9 cellular contexts compared by ENCODE assay signal in genomic region chr1:174005032-174005431, GRCh38. TPM values are rescaled to one million over a fixed set of nuclear protein-coding genes. Genes with fewer than 3 reads are reported as not detected.
A peak's percentile ranks its signal among the peaks of the same experiment; 100 is the strongest.
DNase-seq lines count a peak whose midpoint lies in the region; ATAC-seq and TF ChIP-seq lines count a peak whose summit lies in the region.
"Had no signal": no experiment of that assay in that cellular context is flagged by ENCODE, and none has a peak within 500 bp of the region (broad histone marks: within the 10 kb centered on the region; RNA-seq: fewer than 3 reads in every experiment).

No MANE protein-coding gene starts in this region.

- no peak overlapping the region for H4K8ac ChIP-seq in mesenchymal stem cell (ENCODE audit: low read length)

- no peak overlapping the region for H3K4ac ChIP-seq in mesenchymal stem cell (ENCODE audit: low read depth in 1 of 2, low read length in 2 of 2)

- H3K36me3 ChIP-seq in mesenchymal stem cell (ENCODE audit: control insufficient read depth in 1 of 2, insufficient read depth in 2 of 2, low read depth in 1 of 2, low read length in 2 of 2) (peaks cover 0 to 2% of the 10 kb centered on the region in 2 experiments), GM23338 (ENCODE audit: insufficient read depth) (no peaks in the 10 kb centered on the region)

- H3K27me3 Mint-ChIP-seq in HFFc6 (ENCODE audit: insufficient read depth) (no peaks in the 10 kb centered on the region), GM23338 (ENCODE audit: insufficient read depth, low read depth, poor library complexity) (peaks cover 2% of the 10 kb centered on the region)

- ATAC-seq in GM18508 (IDR thresholded peaks at IDR 0.05; ENCODE audit: insufficient read depth, unreplicated experiment) = peak; percentile 87
- ATAC-seq in GM23338 = no peak

- peaks cover 13% of the 10 kb centered on the region for H3K79me1 ChIP-seq in mesenchymal stem cell (replicated peaks; ENCODE audit: low read length, poor library complexity, severe bottlenecking)

- H3K27ac ChIP-seq in mesenchymal stem cell (ENCODE audit: low read length, poor library complexity, severe bottlenecking) = no peak overlapping the region
- no peak overlapping the region for H3K27ac ChIP-seq in GM23338 (ENCODE audit: low read depth)
- H3K27ac ChIP-seq: KMS-11 had no signal

- H3K4me3 Mint-ChIP-seq in HFFc6 = no peak overlapping the region
- H3K4me3 Mint-ChIP-seq in GM23338 = no peak overlapping the region

- H3K36me3 Mint-ChIP-seq in HFFc6 (ENCODE audit: low read depth) (peaks cover 12% of the 10 kb centered on the region; the same call in 1 of the 2 replicates), GM23338 (ENCODE audit: low read depth) (peaks cover 16% of the 10 kb centered on the region)

- peaks cover 95% of the 10 kb centered on the region for H3K79me2 ChIP-seq in GM23338 (replicated peaks; ENCODE audit: insufficient read depth)

- H2AK5ac ChIP-seq in mesenchymal stem cell (ENCODE audit: low read length, severe bottlenecking) = no peak overlapping the region

- no peak overlapping the region for H3K4me3 ChIP-seq in mesenchymal stem cell (ENCODE audit: insufficient read depth in 1 of 2, low read depth in 1 of 2, low read length in 2 of 2)
- H3K4me3 ChIP-seq in GM23338 = no peak overlapping the region

- no peaks in the 10 kb centered on the region for H3K9me3 ChIP-seq in mesenchymal stem cell (ENCODE audit: control insufficient read depth, low read length)

- TF ChIP-seq CTCF in HFFc6 (IDR thresholded peaks at IDR 0.05) (no peak), GM23338 (conservative IDR thresholded peaks at IDR 0.05; ENCODE audit: low read depth in 2 of 2) (no peak)

- H3K9me3 Mint-ChIP-seq in HFFc6 (no peaks in the 10 kb centered on the region), GM23338 (no peaks in the 10 kb centered on the region)

- H2BK15ac ChIP-seq in mesenchymal stem cell (ENCODE audit: low read depth, poor library complexity, severe bottlenecking) = no peak overlapping the region

- no peak overlapping the region for H3K18ac ChIP-seq in mesenchymal stem cell (ENCODE audit: low read depth in 1 of 2, low read length in 2 of 2)

- H2AFZ ChIP-seq in mesenchymal stem cell (ENCODE audit: low read depth, low read length) (no peak overlapping the region), GM23338 (no peak overlapping the region)

- no CpG with 5 or more reads among the region's 2 CpGs for WGBS in mesenchymal stem cell

- no peak overlapping the region for H3K14ac ChIP-seq in mesenchymal stem cell (ENCODE audit: low read length in 2 of 2)

- no peak overlapping the region for H2BK5ac ChIP-seq in mesenchymal stem cell (ENCODE audit: low read depth, low read length, poor library complexity, severe bottlenecking)

- DNase-seq in HFFc6 (peak; percentile 62), NCI-H1436 treated with DMSO at 0.1 percent for 48 hours (lab: John Stamatoyannopoulos, UW) (peak; percentile 90), mesenchymal stem cell (peak; percentile 48), GM23338 (ENCODE audit: low spot score) (no peak)
- no peak for DNase-seq in activated CD4-positive, CD25-positive, alpha-beta regulatory T cell (lab: John Stamatoyannopoulos, UW)
- no peak for DNase-seq in activated naive CD4-positive, alpha-beta T cell treated with anti-CD3 and anti-CD28 coated beads, Interleukin-2, amount 50 U/mL, for 16 hours
- DNase-seq in activated CD8-positive, alpha-beta memory T cell treated with anti-CD3 and anti-CD28 coated beads for 24 hours = no peak

- no peak overlapping the region for H3K27ac Mint-ChIP-seq in HFFc6
- no peak overlapping the region for H3K27ac Mint-ChIP-seq in GM23338

- H3K23ac ChIP-seq in mesenchymal stem cell (ENCODE audit: low read length in 2 of 2) = no peak overlapping the region

- no peak overlapping the region for H2BK12ac ChIP-seq in mesenchymal stem cell (ENCODE audit: low read length in 2 of 2)

- peak overlapping the region; percentile 64 for H3K9ac ChIP-seq in mesenchymal stem cell (ENCODE audit: low read length)
- H3K9ac ChIP-seq: KMS-11 had no signal

- no peaks in the 10 kb centered on the region for H3K27me3 ChIP-seq in mesenchymal stem cell (ENCODE audit: control insufficient read depth in 1 of 2, insufficient read depth in 1 of 2, low read length in 2 of 2)
- H3K27me3 ChIP-seq in GM23338 (ENCODE audit: insufficient read depth) = no peaks in the 10 kb centered on the region

- H3F3A ChIP-seq in GM23338 (replicated peaks; ENCODE audit: low read depth) = no peaks in the 10 kb centered on the region

- H2BK120ac ChIP-seq in mesenchymal stem cell (ENCODE audit: low read depth, low read length) = no peak overlapping the region

- peaks cover 6% of the 10 kb centered on the region for H3K4me1 ChIP-seq in mesenchymal stem cell (ENCODE audit: control insufficient read depth, insufficient read depth, low read depth, low read length)
- 0 out of 2 replicates have a peak, but pooled peaks cover 11% of the 10 kb centered on the region for H3K4me1 ChIP-seq in GM23338 (ENCODE audit: insufficient read depth)

- H3K4me1 Mint-ChIP-seq in HFFc6 (ENCODE audit: low read depth) (peaks cover 68% of the 10 kb centered on the region), GM23338 (peaks cover 21% of the 10 kb centered on the region; the same call in 2 of the 3 replicates)

- no peak overlapping the region for H4K91ac ChIP-seq in mesenchymal stem cell (ENCODE audit: low read length)

- H3K9me2 ChIP-seq in GM23338 (ENCODE audit: insufficient read depth) = no peaks in the 10 kb centered on the region

- peaks cover 35% of the 10 kb centered on the region for H4K20me1 ChIP-seq in GM23338 (replicated peaks; ENCODE audit: insufficient read depth)

- H3K4me2 ChIP-seq in mesenchymal stem cell (ENCODE audit: low read length, poor library complexity, severe bottlenecking) = no peak overlapping the region
- H3K4me2 ChIP-seq in GM23338 = no peak overlapping the region
- H3K4me2 ChIP-seq: KMS-11 had no signal

TF ChIP-seq in GM23338, 12 proteins besides CTCF, POLR2A, EP300 and RAD21 (continues in another document):
- TF ChIP-seq ZNF331 (CRISPR knock-in tag; IDR thresholded peaks at IDR 0.05; ENCODE audit: low read depth) (no peak), ZNF114 (CRISPR knock-in tag; IDR thresholded peaks at IDR 0.05) (no peak), EZH2 (IDR thresholded peaks at IDR 0.05; ENCODE audit: low read depth, unreplicated experiment) (no peak), EZH2phosphoT487 (IDR thresholded peaks at IDR 0.05; ENCODE audit: unreplicated experiment) (no peak)

RNA-seq across cellular contexts. Expression of gene RC3H1, which starts 17.1 kb away (rescaled TPM):
- 10 to 100 TPM; 21.9 to 28.2 (median 23.3) TPM for total RNA-seq in HFFc6 (2021; fragmentation: NEBNext Ultra II Directional; extraction: Animal tissue kit (Norgen Biotek cat#: 25700))
- 8.8 TPM for polyA plus RNA-seq in mesenchymal stem cell (2013, experiment 1 of 2)
- 8.1 TPM for polyA plus RNA-seq in mesenchymal stem cell (2013, experiment 2 of 2)
- 21.6 and 24.5 TPM in 2 replicates for total RNA-seq in GM23338 (2014; rRNA removed; shearing (Covaris generic))
- 4.7 and 6.8 TPM in 2 replicates for polyA plus RNA-seq in GM23338 (2016; fragmentation: Nextera tagmentation; extraction: Ambion mirVana)

Comparison
In these comparisons a context has a peak if more than half of its experiments do, and no peak if none do; other contexts are left out.
1. DNase-seq: peak in HFFc6 (single experiment), NCI-H1436 treated with DMSO at 0.1 percent for 48 hours (single experiment) and mesenchymal stem cell (single experiment); none in activated CD4-positive, CD25-positive, alpha-beta regulatory T cell (0 of 4), activated naive CD4-positive, alpha-beta T cell treated with anti-CD3 and anti-CD28 coated beads, Interleukin-2, amount 50 U/mL, for 16 hours (single experiment), GM23338 (single experiment) and activated CD8-positive, alpha-beta memory T cell treated with anti-CD3 and anti-CD28 coated beads for 24 hours (single experiment).